ENCODE assay signal across 1 cellular context in genomic region chr4:185504098-185505047, GRCh38.
TF ChIP-seq lines count a peak whose summit lies in the region.

No MANE protein-coding gene starts in this region.

TF ChIP-seq in HepG2, 621 proteins besides CTCF, POLR2A, EP300 and RAD21 (continued from another document and continues in another):
- peak; percentile 74; the same call in 1 of the 2 replicates for TF ChIP-seq ARID4A (CRISPR knock-in tag; IDR thresholded peaks at IDR 0.05; ENCODE audit: borderline replicate concordance)
- no peak for TF ChIP-seq MATR3 (CRISPR knock-in tag; IDR thresholded peaks at IDR 0.05)
- TF ChIP-seq IRX3 (CRISPR knock-in tag; IDR thresholded peaks at IDR 0.05; ENCODE audit: borderline replicate concordance, low read depth) = no peak
- no peak for TF ChIP-seq SKIL (CRISPR knock-in tag; IDR thresholded peaks at IDR 0.05; ENCODE audit: borderline replicate concordance)
- TF ChIP-seq STAT6 (CRISPR knock-in tag; IDR thresholded peaks at IDR 0.05; ENCODE audit: borderline replicate concordance) = no peak
- no peak for TF ChIP-seq ZBTB40 (IDR thresholded peaks at IDR 0.05)
- no peak for TF ChIP-seq ZBTB40 (CRISPR knock-in tag; IDR thresholded peaks at IDR 0.05)
- peak; percentile 93 for TF ChIP-seq HNF4A (CRISPR knock-in tag; IDR thresholded peaks at IDR 0.05)
- no peak for TF ChIP-seq ZNF414 (CRISPR knock-in tag; IDR thresholded peaks at IDR 0.05)
- TF ChIP-seq ZNF549 (CRISPR knock-in tag; IDR thresholded peaks at IDR 0.05) = no peak
- TF ChIP-seq HMG20A (CRISPR knock-in tag; IDR thresholded peaks at IDR 0.05; ENCODE audit: borderline replicate concordance) = peak; percentile 56; the same call in 1 of the 2 replicates
- TF ChIP-seq FOXP1 (IDR thresholded peaks at IDR 0.05) = no peak
- TF ChIP-seq FOXP1 (CRISPR knock-in tag; IDR thresholded peaks at IDR 0.05) = peak; percentile 23; the same call in 1 of the 2 replicates
- TF ChIP-seq CHCHD3 (CRISPR knock-in tag; IDR thresholded peaks at IDR 0.05) = no peak
- TF ChIP-seq FOXJ3 (CRISPR knock-in tag; IDR thresholded peaks at IDR 0.05; ENCODE audit: borderline replicate concordance) = peak; percentile 51; the same call in 1 of the 2 replicates
- TF ChIP-seq TAF15 (IDR thresholded peaks at IDR 0.05; ENCODE audit: low read depth, low read length, poor library complexity, severe bottlenecking) = no peak
- TF ChIP-seq MAFF (IDR thresholded peaks at IDR 0.05; ENCODE audit: low read depth, low read length) = peak; percentile 99
- TF ChIP-seq GMEB2 (CRISPR knock-in tag; IDR thresholded peaks at IDR 0.05; ENCODE audit: low read depth) = no peak
- TF ChIP-seq HMGXB3 (CRISPR knock-in tag; IDR thresholded peaks at IDR 0.05; ENCODE audit: borderline replicate concordance) = no peak
- TF ChIP-seq TCF7L2 (IDR thresholded peaks at IDR 0.05; ENCODE audit: low read depth, low read length) = no peak
